ENCODE assay signal across 19 cellular contexts in the genomic region with DNA sequence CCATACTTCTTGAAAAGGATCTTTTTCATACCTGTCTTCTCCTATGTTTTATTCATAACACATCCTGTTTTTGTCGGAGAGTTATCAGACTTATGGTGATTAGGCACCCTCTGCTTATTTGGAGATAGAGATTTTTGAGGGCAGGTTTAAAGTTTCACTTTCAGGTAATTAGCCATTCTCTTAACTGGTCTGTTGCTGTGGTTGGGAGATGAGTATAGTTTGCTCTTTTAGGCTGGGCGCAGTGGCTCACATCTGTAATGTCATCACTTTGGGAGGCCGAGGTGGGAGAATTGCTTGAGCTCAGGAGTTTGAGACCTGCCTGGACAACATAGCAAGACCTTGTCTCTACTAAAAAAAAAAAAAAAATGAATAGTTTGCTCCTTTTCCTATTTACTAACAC. TPM values are rescaled to one million over a fixed set of nuclear protein-coding genes. Genes with fewer than 3 reads are reported as not detected.
A peak's percentile ranks its signal among the peaks of the same experiment; 100 is the strongest.
DNase-seq lines count a peak whose midpoint lies in the region; ATAC-seq and TF ChIP-seq lines count a peak whose summit lies in the region.
"Had no signal": no experiment of that assay in that cellular context is flagged by ENCODE, and none has a peak within 500 bp of the region (broad histone marks: within the 10 kb centered on the region; RNA-seq: fewer than 3 reads in every experiment).

No MANE protein-coding gene starts in this region.

- no peaks in the 10 kb centered on the region for H3K79me2 ChIP-seq in GM23338 (replicated peaks; ENCODE audit: insufficient read depth)
- peaks cover 35% of the 10 kb centered on the region for H3K79me2 ChIP-seq in MM.1S (ENCODE audit: low read length)

- no peak overlapping the region for H3K4me2 ChIP-seq in GM23338
- peak overlapping the region; percentile 34 for H3K4me2 ChIP-seq in MM.1S (ENCODE audit: low read depth, low read length)
- H3K4me2 ChIP-seq: A549 had no signal

- peaks cover 53% of the 10 kb centered on the region for H3K36me3 Mint-ChIP-seq in activated CD4-positive, alpha-beta T cell treated with anti-CD3 and anti-CD28 coated beads, Interleukin-2, amount 10 ng/mL, durations not matched to agents 7 days and 5 days (ENCODE audit: low read depth)
- H3K36me3 Mint-ChIP-seq in GM23338 (ENCODE audit: low read depth) = peaks cover 95% of the 10 kb centered on the region
- peaks cover 93% of the 10 kb centered on the region for H3K36me3 Mint-ChIP-seq in central memory CD8-positive, alpha-beta T cell (ENCODE audit: insufficient read depth)

- no peak for DNase-seq in activated CD4-positive, alpha-beta T cell treated with anti-CD3 and anti-CD28 coated beads, Interleukin-2, amount 10 ng/mL, durations not matched to agents 7 days and 5 days
- DNase-seq in activated CD4-positive, alpha-beta T cell treated with anti-CD3 and anti-CD28 coated beads for 4 hours = no peak
- DNase-seq in GM23338 (ENCODE audit: low spot score) (no peak), MM.1S (peak; percentile 84), DMS 273 (lab: John Stamatoyannopoulos, UW; ENCODE audit: unreplicated experiment) (no peak), activated gamma-delta T cell (lab: John Stamatoyannopoulos, UW) (no peak), D341Med (ENCODE audit: low spot score) (no peak)
- DNase-seq in central memory CD8-positive, alpha-beta T cell (ENCODE audit: low spot score in 2 of 2) = no peak
- DNase-seq: aorta, head of caudate nucleus, NCI-H1694 treated with DMSO at 0.1 percent for 48 hours, NCI-H774, occipital lobe, Right ventricle myocardium superior, T-helper 9 cell had no signal

- H2AFZ ChIP-seq in GM23338 = no peak overlapping the region
- H2AFZ ChIP-seq in MM.1S (ENCODE audit: low read length) = no peak overlapping the region

- POLR2A ChIA-PET in activated CD4-positive, alpha-beta T cell treated with anti-CD3 and anti-CD28 coated beads, Interleukin-2, amount 10 ng/mL, durations not matched to agents 7 days and 5 days (lab: Charles Lee) = interaction anchor here (0.6 kb wide), 1 partner anchor 399 kb away, joined by 3 read pairs; no protein-coding TSS in a partner anchor

- H3K4me1 ChIP-seq in GM23338 (ENCODE audit: insufficient read depth) (no peaks in the 10 kb centered on the region), MM.1S (ENCODE audit: low read length) (peaks cover 19% of the 10 kb centered on the region)

- H3K27ac ChIP-seq in GM23338 (ENCODE audit: low read depth) (0 out of 2 replicates have a peak overlapping the region, but pooled peaks have one; percentile 39), MM.1S (ENCODE audit: low read length) (peak overlapping the region; percentile 32; the same call in 1 of the 2 replicates)
- H3K27ac ChIP-seq: A549, coronary artery, epithelial cell of prostate had no signal

- peaks cover 20% of the 10 kb centered on the region for H3K4me1 Mint-ChIP-seq in activated CD4-positive, alpha-beta T cell treated with anti-CD3 and anti-CD28 coated beads, Interleukin-2, amount 10 ng/mL, durations not matched to agents 7 days and 5 days
- no peaks in the 10 kb centered on the region for H3K4me1 Mint-ChIP-seq in GM23338
- H3K4me1 Mint-ChIP-seq in central memory CD8-positive, alpha-beta T cell = peaks cover 6% of the 10 kb centered on the region

- 0 out of 2 replicates have a peak, but pooled peaks cover 6% of the 10 kb centered on the region for H3F3A ChIP-seq in GM23338 (replicated peaks; ENCODE audit: low read depth)
- H3F3A ChIP-seq in MM.1S (ENCODE audit: insufficient read depth, low read length) = peaks cover 14% of the 10 kb centered on the region

- H3K9me2 ChIP-seq in GM23338 (ENCODE audit: insufficient read depth) (no peaks in the 10 kb centered on the region), MM.1S (replicated peaks; ENCODE audit: insufficient read depth, low read length) (no peaks in the 10 kb centered on the region)

- H3K27me3 ChIP-seq in GM23338 (ENCODE audit: insufficient read depth) (no peaks in the 10 kb centered on the region), MM.1S (replicated peaks; ENCODE audit: insufficient read depth, low read length) (no peaks in the 10 kb centered on the region)

- H3K27me3 Mint-ChIP-seq in activated CD4-positive, alpha-beta T cell treated with anti-CD3 and anti-CD28 coated beads, Interleukin-2, amount 10 ng/mL, durations not matched to agents 7 days and 5 days = no peaks in the 10 kb centered on the region
- H3K27me3 Mint-ChIP-seq in GM23338 (ENCODE audit: insufficient read depth, low read depth, poor library complexity) = peaks cover 3% of the 10 kb centered on the region
- H3K27me3 Mint-ChIP-seq in central memory CD8-positive, alpha-beta T cell = no peaks in the 10 kb centered on the region

- H3K9me3 ChIP-seq in MM.1S (replicated peaks; ENCODE audit: insufficient read depth, low read length) = no peaks in the 10 kb centered on the region
- H3K9me3 ChIP-seq: A549 had no signal

- H3K27ac Mint-ChIP-seq in activated CD4-positive, alpha-beta T cell treated with anti-CD3 and anti-CD28 coated beads, Interleukin-2, amount 10 ng/mL, durations not matched to agents 7 days and 5 days = peak overlapping the region; percentile 42
- H3K27ac Mint-ChIP-seq in GM23338 = no peak overlapping the region
- peak overlapping the region; percentile 67 for H3K27ac Mint-ChIP-seq in central memory CD8-positive, alpha-beta T cell (ENCODE audit: low read depth)

- H3K4me3 ChIP-seq in GM23338 (no peak overlapping the region), MM.1S (ENCODE audit: low read length) (no peak overlapping the region)
- H3K4me3 ChIP-seq: A549, coronary artery had no signal

- CTCF ChIA-PET in activated CD4-positive, alpha-beta T cell treated with anti-CD3 and anti-CD28 coated beads, Interleukin-2, amount 10 ng/mL, durations not matched to agents 7 days and 5 days (lab: Charles Lee) = interaction anchor here (0.8 to 1.3 kb wide), 2 partner anchors 19 to 22 kb away, joined by 3 to 7 read pairs; no protein-coding TSS in a partner anchor

- H3K36me3 ChIP-seq in GM23338 (ENCODE audit: insufficient read depth) (peaks cover 86% of the 10 kb centered on the region), MM.1S (replicated peaks; ENCODE audit: insufficient read depth, low read length) (peaks cover 36% of the 10 kb centered on the region)

- no peak for ATAC-seq in GM23338
- no peak for ATAC-seq in central memory CD8-positive, alpha-beta T cell (replicated peaks; ENCODE audit: extremely low read depth, poor library complexity, severe bottlenecking)
- ATAC-seq: A549 had no signal

- peaks cover 18% of the 10 kb centered on the region for H4K20me1 ChIP-seq in GM23338 (replicated peaks; ENCODE audit: insufficient read depth)
- no peaks in the 10 kb centered on the region for H4K20me1 ChIP-seq in MM.1S (ENCODE audit: insufficient read depth, low read length)

- no peak overlapping the region for H3K9ac ChIP-seq in MM.1S (ENCODE audit: low read length)

- H3K4me3 Mint-ChIP-seq in activated CD4-positive, alpha-beta T cell treated with anti-CD3 and anti-CD28 coated beads, Interleukin-2, amount 10 ng/mL, durations not matched to agents 7 days and 5 days = no peak overlapping the region
- H3K4me3 Mint-ChIP-seq in GM23338 = no peak overlapping the region
- H3K4me3 Mint-ChIP-seq in central memory CD8-positive, alpha-beta T cell = no peak overlapping the region

- H3K9me3 Mint-ChIP-seq in activated CD4-positive, alpha-beta T cell treated with anti-CD3 and anti-CD28 coated beads, Interleukin-2, amount 10 ng/mL, durations not matched to agents 7 days and 5 days = no peaks in the 10 kb centered on the region
- no peaks in the 10 kb centered on the region for H3K9me3 Mint-ChIP-seq in GM23338
- H3K9me3 Mint-ChIP-seq in central memory CD8-positive, alpha-beta T cell = no peaks in the 10 kb centered on the region

- TF ChIP-seq CTCF in GM23338 (conservative IDR thresholded peaks at IDR 0.05; ENCODE audit: low read depth in 2 of 2) = no peak
- TF ChIP-seq CTCF in MM.1S (IDR thresholded peaks at IDR 0.05; ENCODE audit: low read length) = no peak

TF ChIP-seq in GM23338, 12 proteins besides CTCF, POLR2A, EP300 and RAD21 (continues in another document):
- TF ChIP-seq ETS1 (IDR thresholded peaks at IDR 0.05) (no peak), NANOG (IDR thresholded peaks at IDR 0.05; ENCODE audit: borderline replicate concordance) (no peak), EZH2 (IDR thresholded peaks at IDR 0.05; ENCODE audit: low read depth, unreplicated experiment) (no peak), CREB1 (CRISPR knock-in tag; IDR thresholded peaks at IDR 0.05; ENCODE audit: low read depth) (no peak)

RNA-seq across cellular contexts. Expression of gene SFTPB, which starts 25.3 kb away (rescaled TPM):
- not detected for total RNA-seq in activated CD4-positive, alpha-beta T cell treated with anti-CD3 and anti-CD28 coated beads, Interleukin-2, amount 10 ng/mL, durations not matched to agents 7 days and 5 days
- not detected in 2 replicates for total RNA-seq in GM23338 (2014; rRNA removed; shearing (Covaris generic))
- 0.06 TPM in 1 of 2 replicates, not detected in the other for polyA plus RNA-seq in GM23338 (2016; fragmentation: Nextera tagmentation; extraction: Ambion mirVana)
- polyA plus RNA-seq: A549, keratinocyte had no signal

RNA-seq across cellular contexts. Expression of gene USP39, which starts 26.7 kb away (rescaled TPM):
- 10 to 100 TPM; 71.9 to 77.0 TPM for total RNA-seq in activated CD4-positive, alpha-beta T cell treated with anti-CD3 and anti-CD28 coated beads, Interleukin-2, amount 10 ng/mL, durations not matched to agents 7 days and 5 days
- 103 and 111 TPM in 2 replicates for total RNA-seq in GM23338 (2014; rRNA removed; shearing (Covaris generic))
- polyA plus RNA-seq in GM23338 (2016; fragmentation: Nextera tagmentation; extraction: Ambion mirVana) = 60.8 and 63.3 TPM in 2 replicates

RNA-seq across cellular contexts. Expression of gene C2orf68, which starts 30.9 kb away (rescaled TPM):
- 10 to 100 TPM; 46.1 to 55.3 TPM for total RNA-seq in activated CD4-positive, alpha-beta T cell treated with anti-CD3 and anti-CD28 coated beads, Interleukin-2, amount 10 ng/mL, durations not matched to agents 7 days and 5 days
- total RNA-seq in GM23338 (2014; rRNA removed; shearing (Covaris generic)) = 26.8 and 32.4 TPM in 2 replicates
- polyA plus RNA-seq in GM23338 (2016; fragmentation: Nextera tagmentation; extraction: Ambion mirVana) = 76.4 and 81.2 TPM in 2 replicates

RNA-seq across cellular contexts. Expression of gene TMEM150A, which starts 40.2 kb away (rescaled TPM):
- 1 to 10 TPM; 1.5 to 1.7 TPM for total RNA-seq in activated CD4-positive, alpha-beta T cell treated with anti-CD3 and anti-CD28 coated beads, Interleukin-2, amount 10 ng/mL, durations not matched to agents 7 days and 5 days
- total RNA-seq in GM23338 (2014; rRNA removed; shearing (Covaris generic)) = 10.1 and 16.4 TPM in 2 replicates
- 21.4 and 27.9 TPM in 2 replicates for polyA plus RNA-seq in GM23338 (2016; fragmentation: Nextera tagmentation; extraction: Ambion mirVana)

RNA-seq across cellular contexts. Expression of gene RNF181, which starts 47.2 kb away (rescaled TPM):
- total RNA-seq in activated CD4-positive, alpha-beta T cell treated with anti-CD3 and anti-CD28 coated beads, Interleukin-2, amount 10 ng/mL, durations not matched to agents 7 days and 5 days = 100 to 1,000 TPM in 1 of 2 experiments, 10 to 100 TPM in 1; 89.7 to 106 TPM
- total RNA-seq in GM23338 (2014; rRNA removed; shearing (Covaris generic)) = 114 and 145 TPM in 2 replicates
- polyA plus RNA-seq in GM23338 (2016; fragmentation: Nextera tagmentation; extraction: Ambion mirVana) = 260 and 276 TPM in 2 replicates
